Comparison of ENCODE assay signal across 1 cellular context in genomic region chr10:10193848-10194247, GRCh38.
TF ChIP-seq lines count a peak whose summit lies in the region.

No MANE protein-coding gene starts in this region.

TF ChIP-seq in GM23338, 12 proteins besides CTCF, POLR2A, EP300 and RAD21 (continued from another document):
- TF ChIP-seq REST (IDR thresholded peaks at IDR 0.05; ENCODE audit: unreplicated experiment) = no peak
